ENCODE assay signal across 25 cellular contexts in genomic region chr20:32009564-32009963, GRCh38. TPM values are rescaled to one million over a fixed set of nuclear protein-coding genes. Genes with fewer than 3 reads are reported as not detected.
"Had no signal": no experiment of that assay in that cellular context is flagged by ENCODE, and none has a peak within 500 bp of the region (broad histone marks: within the 10 kb centered on the region; RNA-seq: fewer than 3 reads in every experiment).

No MANE protein-coding gene starts in this region.

- FAIRE-seq: astrocyte, keratinocyte, pancreas had no signal

- H3K4me3 ChIP-seq: pancreas, thoracic aorta had no signal

- DNase-seq: activated B cell treated with CpG ODN at 0.5 μM for 24 hours; activated CD4-positive, alpha-beta T cell treated with anti-CD3 and anti-CD28 coated beads, Interleukin-2, amount 50 U/mL, for 1 hour; activated CD8-positive, alpha-beta T cell treated with anti-CD3 and anti-CD28 coated beads for 36 hours; activated gamma-delta T cell treated with Interleukin-2 at 50 U/mL for 16 hours; activated naive CD4-positive, alpha-beta T cell treated with anti-CD3 and anti-CD28 coated beads, Interleukin-2, amount 50 U/mL, for 16 hours; activated T-cell treated with anti-CD3 and anti-CD28 coated beads, Interleukin-2, amount 50 U/mL, for 4 hours; amniotic stem cell; central memory CD4-positive, alpha-beta T cell; esophagus squamous epithelium; foreskin melanocyte; glutamatergic neuron; hippocampal formation; mammary epithelial cell; nephron progenitor cell; pancreas; psoas muscle; stimulated activated CD4-positive, alpha-beta T cell treated with anti-CD3 and anti-CD28 coated beads, Interleukin-2, amount 100 ng/mL, for 48 hours; stimulated activated naive CD4-positive, alpha-beta T cell treated with Interleukin-2 at 50 U/mL for 16 hours; T-helper 1 cell had no signal

- H3K36me3 ChIP-seq: esophagus squamous epithelium, pancreas, thoracic aorta had no signal

- H3K4me1 ChIP-seq: pancreas had no signal

- ATAC-seq: activated CD8-positive, alpha-beta T cell treated with anti-CD3 and anti-CD28 coated beads for 36 hours; activated T-cell treated with anti-CD3 and anti-CD28 coated beads, Interleukin-2, amount 50 U/mL, for 4 hours; activated T-helper 17 cell treated with anti-CD3 and anti-CD28 coated beads, Interleukin-2, amount 50 U/mL, for 72 hours; pancreas had no signal

- H3K9me3 ChIP-seq: esophagus squamous epithelium, pancreas, psoas muscle, thoracic aorta had no signal

- H3K27ac ChIP-seq: pancreas, psoas muscle, thoracic aorta had no signal

RNA-seq across cellular contexts. Expression of gene CCM2L, which starts 0.7 kb away (rescaled TPM):
- total RNA-seq: activated CD8-positive, alpha-beta T cell treated with anti-CD3 and anti-CD28 coated beads for 36 hours; activated T-cell treated with anti-CD3 and anti-CD28 coated beads, Interleukin-2, amount 50 U/mL, for 4 hours; activated T-helper 17 cell treated with anti-CD3 and anti-CD28 coated beads, Interleukin-2, amount 50 U/mL, for 72 hours; mammary epithelial cell had no signal
- polyA plus RNA-seq: keratinocyte, mammary epithelial cell had no signal

RNA-seq across cellular contexts. Expression of gene XKR7, which starts 41.6 kb away (rescaled TPM):
- total RNA-seq: activated CD8-positive, alpha-beta T cell treated with anti-CD3 and anti-CD28 coated beads for 36 hours; activated T-cell treated with anti-CD3 and anti-CD28 coated beads, Interleukin-2, amount 50 U/mL, for 4 hours; esophagus squamous epithelium; mammary epithelial cell; mucosa of gallbladder; subcutaneous adipose tissue; thoracic aorta had no signal
- polyA plus RNA-seq: keratinocyte, mammary epithelial cell had no signal

RNA-seq across cellular contexts. Expression of gene HCK, which starts 42.5 kb away (rescaled TPM):
- total RNA-seq: activated CD8-positive, alpha-beta T cell treated with anti-CD3 and anti-CD28 coated beads for 36 hours; mammary epithelial cell had no signal
- polyA plus RNA-seq: keratinocyte, mammary epithelial cell had no signal
